In genomic region chr3:177107840-177108239, GRCh38 we compare ENCODE assay signal across 21 cellular contexts.
DNase-seq lines count a peak whose midpoint lies in the region; ATAC-seq, FAIRE-seq and TF ChIP-seq lines count a peak whose summit lies in the region.
"Had no signal": no experiment of that assay in that cellular context is flagged by ENCODE, and none has a peak within 500 bp of the region (broad histone marks: within the 10 kb centered on the region; RNA-seq: fewer than 3 reads in every experiment).

No MANE protein-coding gene starts in this region.

- RAD21 ChIA-PET in GM12878 (lab: Charles Lee; ENCODE audit: unreplicated experiment): no interaction called here

- SMC1A ChIA-PET in GM12878 (lab: Charles Lee; ENCODE audit: uncharacterized antibody, unreplicated experiment): interaction anchor here (0.7 kb wide), 1 partner anchor 86 kb away, joined by 4 read pairs; no protein-coding TSS in a partner anchor

- H3K36me3 Mint-ChIP-seq in CD4-positive, alpha-beta T cell (ENCODE audit: low read depth): no peaks in the 10 kb centered on the region
- H3K36me3 Mint-ChIP-seq in activated CD8-positive, alpha-beta T cell treated with anti-CD3 and anti-CD28 coated beads, Interleukin-2, amount 10 ng/mL, durations not matched to agents 7 days and 5 days (ENCODE audit: low read depth): peaks cover 17% of the 10 kb centered on the region

- WGBS in GM12878 (ENCODE audit: insufficient coverage, insufficient replicate concordance, low lambda C conversion rate, missing lambda C conversion rate): 92% methylated on average over 1 of the region's 1 CpG
- WGBS in liver: 99% methylated on average over 1 of the region's 1 CpG

- H3K4me1 ChIP-seq in OCI-LY7 (ENCODE audit: insufficient read depth, low read length, poor library complexity, severe bottlenecking) (peaks cover 68% of the 10 kb centered on the region), GM12878 (ENCODE audit: control insufficient read depth, insufficient read depth, low read length) (peaks cover 22% of the 10 kb centered on the region), liver (ENCODE audit: control insufficient read depth in 4 of 4, insufficient read depth in 4 of 4, low read length in 3 of 4) (peaks cover 5 to 33% (median 10%) of the 10 kb centered on the region in 4 donors)

- no peak overlapping the region for H3K4me3 ChIP-seq in OCI-LY7 (ENCODE audit: low read depth, low read length, poor library complexity, severe bottlenecking)
- H3K4me3 ChIP-seq in GM12878: no peak overlapping the region
- no peak overlapping the region for H3K4me3 ChIP-seq in liver (ENCODE audit: low read depth in 1 of 3, low read length in 3 of 3)
- H3K4me3 ChIP-seq: BLaER1, GM23338 had no signal

- H3K27ac ChIP-seq in CD4-positive, alpha-beta T cell (ENCODE audit: low read depth, low read length): no peak overlapping the region
- H3K27ac ChIP-seq in OCI-LY7 (ENCODE audit: low read depth, low read length, poor library complexity, severe bottlenecking) (no peak overlapping the region), GM12878 (ENCODE audit: control insufficient read depth, insufficient read depth) (no peak overlapping the region), liver (ENCODE audit: low read depth in 1 of 2, low read length in 2 of 2) (no peak overlapping the region)
- H3K27ac ChIP-seq: BLaER1 had no signal

- H2AFZ ChIP-seq in OCI-LY7 (ENCODE audit: low read length) (no peak overlapping the region), GM12878 (ENCODE audit: control insufficient read depth, low read depth, low read length) (no peak overlapping the region)
- H2AFZ ChIP-seq: GM23338 had no signal

- H4K20me1 ChIP-seq in OCI-LY7 (ENCODE audit: insufficient read depth, low read length): peaks cover 73% of the 10 kb centered on the region
- peaks cover 5% of the 10 kb centered on the region; the same call in 1 of the 2 replicates for H4K20me1 ChIP-seq in GM12878 (ENCODE audit: control insufficient read depth, insufficient read depth)

- POLR2A ChIA-PET in CD4-positive, alpha-beta T cell (lab: Charles Lee): no interaction called here
- POLR2A ChIA-PET in OCI-LY7 (lab: Charles Lee) (interaction anchor here (0.7 to 1.4 kb wide), 4 partner anchors 10 to 367 kb away, joined by 3 to 4 read pairs (median 3); no protein-coding TSS in a partner anchor), GM12878 (lab: Charles Lee) (no interaction called here), GM10248 (lab: Yijun Ruan, JAX) (no interaction called here)
- POLR2A ChIA-PET in activated CD8-positive, alpha-beta T cell treated with anti-CD3 and anti-CD28 coated beads, Interleukin-2, amount 10 ng/mL, durations not matched to agents 7 days and 5 days (lab: Charles Lee): no interaction called here

- H3K4me2 ChIP-seq in OCI-LY7 (ENCODE audit: low read length) (peak overlapping the region; percentile 58), GM12878 (ENCODE audit: control insufficient read depth, insufficient read depth) (no peak overlapping the region)
- H3K4me2 ChIP-seq: BLaER1 had no signal

- no peak for ATAC-seq in CD4-positive, alpha-beta T cell (ENCODE audit: poor library complexity)
- no peak for ATAC-seq in GM12878
- ATAC-seq in activated CD8-positive, alpha-beta T cell treated with anti-CD3 and anti-CD28 coated beads, Interleukin-2, amount 10 ng/mL, durations not matched to agents 7 days and 5 days: no peak
- ATAC-seq: GM23338, HCT116 had no signal

- BruUV-seq in OCI-LY7 (replicated peaks; lab: Mats Ljungman, UMichigan) (no TSS peak), GM12878 (replicated peaks; lab: Mats Ljungman, UMichigan) (no TSS peak)

- no peak for TF ChIP-seq EP300 in GM12878 (IDR thresholded peaks at IDR 0.05; ENCODE audit: borderline replicate concordance in 1 of 2, control insufficient read depth in 1 of 2, low read depth in 2 of 2, low read length in 2 of 2)

- H3K9me3 Mint-ChIP-seq in CD4-positive, alpha-beta T cell: no peaks in the 10 kb centered on the region
- no peaks in the 10 kb centered on the region for H3K9me3 Mint-ChIP-seq in activated CD8-positive, alpha-beta T cell treated with anti-CD3 and anti-CD28 coated beads, Interleukin-2, amount 10 ng/mL, durations not matched to agents 7 days and 5 days (ENCODE audit: insufficient read depth)
- H3K9me3 Mint-ChIP-seq: CD8-positive, alpha-beta memory T cell; GM23338 had no signal

- in situ Hi-C loops in GM12878 (cut with MboI): no loop called here

- H3K4me1 Mint-ChIP-seq in CD4-positive, alpha-beta T cell (ENCODE audit: low read depth): peaks cover 78% of the 10 kb centered on the region
- H3K4me1 Mint-ChIP-seq in activated CD8-positive, alpha-beta T cell treated with anti-CD3 and anti-CD28 coated beads, Interleukin-2, amount 10 ng/mL, durations not matched to agents 7 days and 5 days (ENCODE audit: low read depth): peaks cover 47% of the 10 kb centered on the region

- no peak overlapping the region for H3K4me3 Mint-ChIP-seq in CD4-positive, alpha-beta T cell
- no peak overlapping the region for H3K4me3 Mint-ChIP-seq in activated CD8-positive, alpha-beta T cell treated with anti-CD3 and anti-CD28 coated beads, Interleukin-2, amount 10 ng/mL, durations not matched to agents 7 days and 5 days
- H3K4me3 Mint-ChIP-seq: CD14-positive monocyte; CD8-positive, alpha-beta memory T cell; GM23338 had no signal

- H3K9me3 ChIP-seq in CD4-positive, alpha-beta T cell (ENCODE audit: control insufficient read depth, low read length): no peaks in the 10 kb centered on the region
- H3K9me3 ChIP-seq in OCI-LY7 (ENCODE audit: low read length) (no peaks in the 10 kb centered on the region), GM12878 (replicated peaks; ENCODE audit: control insufficient read depth, insufficient read depth, low read length) (no peaks in the 10 kb centered on the region; the same call in 2 of the 3 replicates), liver (ENCODE audit: control insufficient read depth in 4 of 4, low read length in 3 of 4) (no peaks in the 10 kb centered on the region)
- H3K9me3 ChIP-seq: BLaER1 had no signal

- CTCF ChIA-PET in CD4-positive, alpha-beta T cell (lab: Charles Lee): interaction anchor here (0.8 kb wide), 1 partner anchor 28 kb away, joined by 3 read pairs; no protein-coding TSS in a partner anchor
- CTCF ChIA-PET in OCI-LY7 (lab: Charles Lee; ENCODE audit: unreplicated experiment): no interaction called here
- CTCF ChIA-PET in GM12878 (lab: Yijun Ruan, JAX): interaction anchor here (1.3 kb wide), 1 partner anchor 13 kb away, joined by 4 read pairs; no protein-coding TSS in a partner anchor
- CTCF ChIA-PET in activated CD8-positive, alpha-beta T cell treated with anti-CD3 and anti-CD28 coated beads, Interleukin-2, amount 10 ng/mL, durations not matched to agents 7 days and 5 days (lab: Charles Lee): interaction anchor here (0.6 kb wide), 1 partner anchor 151 kb away, joined by 3 read pairs; no protein-coding TSS in a partner anchor
- CTCF ChIA-PET in GM10248 (lab: Yijun Ruan, JAX): interaction anchor here (0.9 to 1.8 kb wide), 5 partner anchors 8 to 25 kb away, joined by 3 to 4 read pairs (median 3); no protein-coding TSS in a partner anchor

- H3K9ac ChIP-seq in GM12878 (ENCODE audit: control insufficient read depth, insufficient read depth, low read length) (no peak overlapping the region), liver (ENCODE audit: low read depth in 1 of 2, low read length in 2 of 2) (no peak overlapping the region)
- H3K9ac ChIP-seq: BLaER1 had no signal

- no peak for DNase-seq in CD4-positive, alpha-beta T cell
- DNase-seq in OCI-LY7 (ENCODE audit: low spot score) (no peak), GM12878 (ENCODE audit: low read depth, low spot score) (no peak), glomerular visceral epithelial cell (ENCODE audit: extremely low spot score) (no peak), GM10248 (ENCODE audit: extremely low spot score) (no peak), germinal center (ENCODE audit: low spot score) (no peak)
- DNase-seq in activated CD8-positive, alpha-beta T cell treated with anti-CD3 and anti-CD28 coated beads, Interleukin-2, amount 10 ng/mL, durations not matched to agents 7 days and 5 days: no peak
- DNase-seq: 8988T; CD8-positive, alpha-beta memory T cell; COR-L47; DMS 273 treated with DMSO at 0.1 percent for 48 hours; DMS53; DND-41; EL; H7 had no signal

- TF ChIP-seq POLR2A in GM12878 (IDR thresholded peaks at IDR 0.05; ENCODE audit: low read depth, low read length): no peak

- FAIRE-seq in GM12878 (lab: Jason Lieb, UNC): no peak
- FAIRE-seq: GM12892 had no signal

- H3K27me3 ChIP-seq in CD4-positive, alpha-beta T cell (ENCODE audit: control insufficient read depth, insufficient read depth, low read length): no peaks in the 10 kb centered on the region
- no peaks in the 10 kb centered on the region for H3K27me3 ChIP-seq in GM12878 (replicated peaks in 1 of 2; ENCODE audit: control insufficient read depth in 2 of 2, insufficient read depth in 2 of 2, low read length in 1 of 2)
- H3K27me3 ChIP-seq in liver (ENCODE audit: control insufficient read depth in 4 of 4, insufficient read depth in 4 of 4, low read length in 3 of 4): no peaks in the 10 kb centered on the region
- H3K27me3 ChIP-seq: BLaER1 had no signal

- H3K36me3 ChIP-seq in OCI-LY7 (ENCODE audit: insufficient read depth, low read length) (peaks cover 4% of the 10 kb centered on the region; the same call in 1 of the 2 replicates), GM12878 (ENCODE audit: control insufficient read depth in 2 of 2, insufficient read depth in 2 of 2, low read length in 1 of 2) (no peaks in the 10 kb centered on the region), liver (ENCODE audit: control insufficient read depth in 4 of 4, insufficient read depth in 3 of 4, low read depth in 1 of 4, low read length in 3 of 4) (no peaks in the 10 kb centered on the region)

- TF ChIP-seq CTCF in CD4-positive, alpha-beta T cell (IDR thresholded peaks at IDR 0.05): no peak
- no peak for TF ChIP-seq CTCF in OCI-LY7 (conservative IDR thresholded peaks at IDR 0.05; ENCODE audit: low read length)
- TF ChIP-seq CTCF in GM12878 (IDR thresholded peaks at IDR 0.05 in 2 of 3, conservative IDR thresholded peaks at IDR 0.05 in 1 of 3; ENCODE audit: control insufficient read depth in 2 of 3, extremely low read depth in 1 of 3, insufficient read depth in 1 of 3, low read depth in 3 of 3, low read length in 3 of 3): no peak
- TF ChIP-seq CTCF in liver (IDR thresholded peaks at IDR 0.05; ENCODE audit: low read depth, low read length, missing input control): no peak
- TF ChIP-seq CTCF in GM10248 (IDR thresholded peaks at IDR 0.05; ENCODE audit: control extremely low read depth, extremely low read depth, low read depth, missing control alignments): no peak

- TF ChIP-seq RAD21 in GM12878 (IDR thresholded peaks at IDR 0.05; ENCODE audit: insufficient read depth, low read depth, low read length): no peak
- TF ChIP-seq RAD21 in liver (IDR thresholded peaks at IDR 0.05): no peak

- H3K27ac Mint-ChIP-seq in CD4-positive, alpha-beta T cell: peak overlapping the region; percentile 35
- H3K27ac Mint-ChIP-seq in activated CD8-positive, alpha-beta T cell treated with anti-CD3 and anti-CD28 coated beads, Interleukin-2, amount 10 ng/mL, durations not matched to agents 7 days and 5 days: no peak overlapping the region
- H3K27ac Mint-ChIP-seq: CD14-positive monocyte, GM23338 had no signal

- intact Hi-C loops in CD4-positive, alpha-beta T cell (cut with DNase I, micrococcal nuclease): loop anchor here in 1 of 2 experiments (2.0 to 5.0 kb wide), 3 partner anchors 36 to 89 kb away; partner anchors contain the start of gene TBL1XR1
- intact Hi-C loops in OCI-LY7 (cut with micrococcal nuclease; ENCODE audit: unreplicated experiment): no loop called here
- intact Hi-C loops in GM12878 (cut with micrococcal nuclease; ENCODE audit: unreplicated experiment): no loop called here

- H3K79me2 ChIP-seq in OCI-LY7 (ENCODE audit: insufficient read depth, low read depth, low read length) (peaks cover 100% of the 10 kb centered on the region), GM12878 (ENCODE audit: control insufficient read depth, insufficient read depth, low read length) (peaks cover 85% of the 10 kb centered on the region)

- no peaks in the 10 kb centered on the region for H3K27me3 Mint-ChIP-seq in CD4-positive, alpha-beta T cell
- H3K27me3 Mint-ChIP-seq in activated CD8-positive, alpha-beta T cell treated with anti-CD3 and anti-CD28 coated beads, Interleukin-2, amount 10 ng/mL, durations not matched to agents 7 days and 5 days (ENCODE audit: low read depth): no peaks in the 10 kb centered on the region
- H3K27me3 Mint-ChIP-seq: CD8-positive, alpha-beta memory T cell had no signal

- no peaks in the 10 kb centered on the region for H3K9me2 ChIP-seq in OCI-LY7 (ENCODE audit: insufficient read depth, low read length)
